In genomic region chr4:156805696-156806095, GRCh38 we compare ENCODE assay signal across 17 cellular contexts.
DNase-seq lines count a peak whose midpoint lies in the region; ATAC-seq and TF ChIP-seq lines count a peak whose summit lies in the region.
"Had no signal": no experiment of that assay in that cellular context is flagged by ENCODE, and none has a peak within 500 bp of the region (broad histone marks: within the 10 kb centered on the region; RNA-seq: fewer than 3 reads in every experiment).

No MANE protein-coding gene starts in this region.

- H3K27ac Mint-ChIP-seq in endodermal cell = no peak overlapping the region
- H3K27ac Mint-ChIP-seq in naive thymus-derived CD4-positive, alpha-beta T cell = no peak overlapping the region
- H3K27ac Mint-ChIP-seq: B cell had no signal

- ATAC-seq in naive thymus-derived CD4-positive, alpha-beta T cell = no peak
- ATAC-seq in aorta (ENCODE audit: low FRiP score) = no peak
- ATAC-seq: right cardiac atrium had no signal

- POLR2A ChIA-PET in HEK293 (lab: Yijun Ruan, JAX) = no interaction called here
- POLR2A ChIA-PET in naive thymus-derived CD4-positive, alpha-beta T cell (lab: Charles Lee) = no interaction called here

- 88% methylated on average over 2 of the region's 2 CpGs; no CpG with 5 or more reads in 1 of the 2 experiments for WGBS in endodermal cell (ENCODE audit: insufficient coverage in 1 of 2, insufficient read length in 1 of 2), 2 experiments
- 76 to 89% methylated on average over 2 of the region's 2 CpGs for WGBS in aorta, 2 donors

- H3K9me3 ChIP-seq in HEK293 (ENCODE audit: control insufficient read depth, insufficient read depth, low read depth, low read length) = no peaks in the 10 kb centered on the region
- no peaks in the 10 kb centered on the region for H3K9me3 ChIP-seq in endodermal cell (ENCODE audit: control insufficient read depth, low read length)
- no peaks in the 10 kb centered on the region for H3K9me3 ChIP-seq in naive thymus-derived CD4-positive, alpha-beta T cell (ENCODE audit: control insufficient read depth in 2 of 3, low read length in 3 of 3)
- no peaks in the 10 kb centered on the region for H3K9me3 ChIP-seq in Peyer's patch
- H3K9me3 ChIP-seq in aorta (ENCODE audit: control insufficient read depth, low read length) = no peaks in the 10 kb centered on the region

- no peak overlapping the region for H3K4me3 ChIP-seq in HEK293 (ENCODE audit: low read depth, low read length)
- H3K4me3 ChIP-seq in endodermal cell (ENCODE audit: low read length) = no peak overlapping the region
- H3K4me3 ChIP-seq in naive thymus-derived CD4-positive, alpha-beta T cell (ENCODE audit: low read length) = no peak overlapping the region
- H3K4me3 ChIP-seq in Peyer's patch = no peak overlapping the region
- no peak overlapping the region for H3K4me3 ChIP-seq in aorta (ENCODE audit: low read length in 2 of 2)
- H3K4me3 ChIP-seq: SK-N-MC had no signal

- H3K27me3 Mint-ChIP-seq in endodermal cell (ENCODE audit: insufficient read depth) = no peaks in the 10 kb centered on the region
- H3K27me3 Mint-ChIP-seq in naive thymus-derived CD4-positive, alpha-beta T cell = no peaks in the 10 kb centered on the region
- H3K27me3 Mint-ChIP-seq: B cell had no signal

- H3K27me3 ChIP-seq in endodermal cell (ENCODE audit: control insufficient read depth, insufficient read depth, low read length, poor library complexity, severe bottlenecking) (no peaks in the 10 kb centered on the region), Peyer's patch (no peaks in the 10 kb centered on the region), aorta (ENCODE audit: control insufficient read depth in 1 of 2, insufficient read depth in 2 of 2, low read length in 1 of 2) (no peaks in the 10 kb centered on the region)
- no peaks in the 10 kb centered on the region for H3K27me3 ChIP-seq in naive thymus-derived CD4-positive, alpha-beta T cell (ENCODE audit: control insufficient read depth in 2 of 2, insufficient read depth in 2 of 2, low read length in 2 of 2)

- CTCF ChIA-PET in HEK293 (lab: Yijun Ruan, JAX) = interaction anchor here (0.7 kb wide), 1 partner anchor 45 kb away, joined by 3 read pairs; no protein-coding TSS in a partner anchor
- CTCF ChIA-PET in naive thymus-derived CD4-positive, alpha-beta T cell (lab: Charles Lee) = no interaction called here

- no peaks in the 10 kb centered on the region for H3K9me3 Mint-ChIP-seq in endodermal cell
- peaks cover 0 to 1% (median 0%) of the 10 kb centered on the region in 11 donors for H3K9me3 Mint-ChIP-seq in naive thymus-derived CD4-positive, alpha-beta T cell

- H3K4me1 Mint-ChIP-seq in endodermal cell = no peaks in the 10 kb centered on the region
- no peaks in the 10 kb centered on the region for H3K4me1 Mint-ChIP-seq in naive thymus-derived CD4-positive, alpha-beta T cell
- H3K4me1 Mint-ChIP-seq: B cell had no signal

- no peak for TF ChIP-seq POLR2A in Peyer's patch (IDR thresholded peaks at IDR 0.05)

- TF ChIP-seq CTCF in HEK293 (tag by site-specific recombination; IDR thresholded peaks at IDR 0.05) = no peak
- no peak for TF ChIP-seq CTCF in endodermal cell (conservative IDR thresholded peaks at IDR 0.05)
- TF ChIP-seq CTCF in Peyer's patch (IDR thresholded peaks at IDR 0.05) = no peak

- H3K36me3 ChIP-seq in HEK293 (ENCODE audit: control insufficient read depth in 2 of 2, insufficient read depth in 1 of 2, low read length in 2 of 2) = no peaks in the 10 kb centered on the region
- no peaks in the 10 kb centered on the region for H3K36me3 ChIP-seq in endodermal cell (ENCODE audit: control insufficient read depth, insufficient read depth, low read length)
- H3K36me3 ChIP-seq in naive thymus-derived CD4-positive, alpha-beta T cell (ENCODE audit: control insufficient read depth in 2 of 3, insufficient read depth in 3 of 3, low read length in 3 of 3) = no peaks in the 10 kb centered on the region
- no peaks in the 10 kb centered on the region for H3K36me3 ChIP-seq in Peyer's patch
- no peaks in the 10 kb centered on the region for H3K36me3 ChIP-seq in aorta (ENCODE audit: control insufficient read depth in 1 of 2, insufficient read depth in 2 of 2, low read length in 1 of 2)

- intact Hi-C loops in naive thymus-derived CD4-positive, alpha-beta T cell (cut with micrococcal nuclease) = no loop called here
- intact Hi-C loops in aorta (cut with DNase I) = loop anchor here in 1 of 2 donors (5.0 kb wide), 1 partner anchor 1433 kb away; no protein-coding TSS in a partner anchor

- no peak overlapping the region for H3K9ac ChIP-seq in endodermal cell (ENCODE audit: extremely low read depth, low read length, poor library complexity, severe bottlenecking)

- no peaks in the 10 kb centered on the region for H3K36me3 Mint-ChIP-seq in endodermal cell (ENCODE audit: low read depth)
- H3K36me3 Mint-ChIP-seq in naive thymus-derived CD4-positive, alpha-beta T cell = no peaks in the 10 kb centered on the region

- H3K27ac ChIP-seq in HEK293 (ENCODE audit: extremely low read depth, low read depth, low read length) (no peak overlapping the region), endodermal cell (ENCODE audit: low read depth, low read length) (peak overlapping the region; percentile 55), Peyer's patch (no peak overlapping the region), aorta (ENCODE audit: low read depth in 1 of 2, low read length in 2 of 2) (no peak overlapping the region)
- H3K27ac ChIP-seq in naive thymus-derived CD4-positive, alpha-beta T cell (ENCODE audit: low read depth, low read length) = no peak overlapping the region
- H3K27ac ChIP-seq: HL-60, SK-N-MC had no signal

- DNase-seq in NCI-H446 treated with DMSO at 0.1 percent for 48 hours (lab: John Stamatoyannopoulos, UW) = peak; percentile 88
- no peak for DNase-seq in endodermal cell
- DNase-seq in renal cortical epithelial cell (ENCODE audit: low read depth) = peak; percentile 71
- DNase-seq in naive thymus-derived CD4-positive, alpha-beta T cell = no peak
- no peak for DNase-seq in Peyer's patch
- no peak for DNase-seq in aorta
- DNase-seq: activated CD4-positive, alpha-beta T cell treated with anti-CD3 and anti-CD28 coated beads, Interleukin-2, amount 50 U/mL, for 48 hours; activated T-cell treated with anti-CD3 and anti-CD28 coated beads, Interleukin-2, amount 50 U/mL, for 48 hours; KBM-7; mesenchymal stem cell; NCI-H187; right cardiac atrium; stimulated activated CD4-positive, alpha-beta T cell treated with anti-CD3 and anti-CD28 coated beads, Interleukin-2, amount 100 ng/mL, for 24 hours had no signal

- no peak overlapping the region for H3K4me3 Mint-ChIP-seq in endodermal cell
- H3K4me3 Mint-ChIP-seq in naive thymus-derived CD4-positive, alpha-beta T cell = no peak overlapping the region
- H3K4me3 Mint-ChIP-seq: B cell had no signal

- peaks cover 5% of the 10 kb centered on the region for H3K4me1 ChIP-seq in HEK293 (ENCODE audit: control insufficient read depth, insufficient read depth, low read length)
- no peaks in the 10 kb centered on the region for H3K4me1 ChIP-seq in endodermal cell (ENCODE audit: control insufficient read depth, insufficient read depth, low read length)
- H3K4me1 ChIP-seq in naive thymus-derived CD4-positive, alpha-beta T cell (ENCODE audit: control insufficient read depth in 2 of 2, insufficient read depth in 2 of 2, low read length in 2 of 2) = no peaks in the 10 kb centered on the region
- H3K4me1 ChIP-seq in Peyer's patch = no peaks in the 10 kb centered on the region
- no peaks in the 10 kb centered on the region for H3K4me1 ChIP-seq in aorta (ENCODE audit: control insufficient read depth in 1 of 2, insufficient read depth in 2 of 2, low read length in 2 of 2)

TF ChIP-seq in HEK293, 187 proteins besides CTCF, POLR2A, EP300 and RAD21:
- TF ChIP-seq ZNF626 (tag by site-specific recombination; IDR thresholded peaks at IDR 0.05) (no peak), ZNF433 (tag by site-specific recombination; IDR thresholded peaks at IDR 0.05; ENCODE audit: low read depth) (no peak), ZBTB20 (tag by site-specific recombination; IDR thresholded peaks at IDR 0.05) (peak; percentile 47; the same call in 1 of the 2 replicates)
- TF ChIP-seq, protein P1, sequence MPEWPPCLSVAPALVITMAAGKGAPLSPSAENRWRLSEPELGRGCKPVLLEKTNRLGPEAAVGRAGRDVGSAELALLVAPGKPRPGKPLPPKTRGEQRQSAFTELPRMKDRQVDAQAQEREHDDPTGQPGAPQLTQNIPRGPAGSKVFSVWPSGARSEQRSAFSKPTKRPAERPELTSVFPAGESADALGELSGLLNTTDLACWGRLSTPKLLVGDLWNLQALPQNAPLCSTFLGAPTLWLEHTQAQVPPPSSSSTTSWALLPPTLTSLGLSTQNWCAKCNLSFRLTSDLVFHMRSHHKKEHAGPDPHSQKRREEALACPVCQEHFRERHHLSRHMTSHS (tag by site-specific recombination; IDR thresholded peaks at IDR 0.05) = no peak
- TF ChIP-seq, protein P2, sequence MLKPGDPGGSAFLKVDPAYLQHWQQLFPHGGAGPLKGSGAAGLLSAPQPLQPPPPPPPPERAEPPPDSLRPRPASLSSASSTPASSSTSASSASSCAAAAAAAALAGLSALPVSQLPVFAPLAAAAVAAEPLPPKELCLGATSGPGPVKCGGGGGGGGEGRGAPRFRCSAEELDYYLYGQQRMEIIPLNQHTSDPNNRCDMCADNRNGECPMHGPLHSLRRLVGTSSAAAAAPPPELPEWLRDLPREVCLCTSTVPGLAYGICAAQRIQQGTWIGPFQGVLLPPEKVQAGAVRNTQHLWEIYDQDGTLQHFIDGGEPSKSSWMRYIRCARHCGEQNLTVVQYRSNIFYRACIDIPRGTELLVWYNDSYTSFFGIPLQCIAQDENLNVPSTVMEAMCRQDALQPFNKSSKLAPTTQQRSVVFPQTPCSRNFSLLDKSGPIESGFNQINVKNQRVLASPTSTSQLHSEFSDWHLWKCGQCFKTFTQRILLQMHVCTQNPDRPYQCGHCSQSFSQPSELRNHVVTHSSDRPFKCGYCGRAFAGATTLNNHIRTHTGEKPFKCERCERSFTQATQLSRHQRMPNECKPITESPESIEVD (tag by site-specific recombination; IDR thresholded peaks at IDR 0.05) = 0 out of 2 replicates have a peak, but pooled peaks have one; percentile 13

Comparison
In these comparisons a context has a peak if more than half of its experiments do, and no peak if none do; other contexts are left out.
1. DNase-seq: peak in NCI-H446 treated with DMSO at 0.1 percent for 48 hours (single experiment) and renal cortical epithelial cell (single experiment); none in endodermal cell (single experiment), naive thymus-derived CD4-positive, alpha-beta T cell (0 of 9), Peyer's patch (0 of 3) and aorta (0 of 2).